ENCODE assay signal across 2 cellular contexts in genomic region chr11:58227956-58228615, GRCh38.
TF ChIP-seq lines count a peak whose summit lies in the region.

No MANE protein-coding gene starts in this region.

TF ChIP-seq in IMR-90, 13 proteins besides CTCF, POLR2A, EP300 and RAD21:
- TF ChIP-seq CHD1 (IDR thresholded peaks at IDR 0.05; ENCODE audit: low read depth, low read length) (no peak), USF2 (IDR thresholded peaks at IDR 0.05; ENCODE audit: low read depth, low read length) (no peak)

TF ChIP-seq in K562, 482 proteins besides CTCF, POLR2A, EP300 and RAD21:
- TF ChIP-seq E2F3 (CRISPR knock-in tag; IDR thresholded peaks at IDR 0.05) (no peak), ETV5 (CRISPR knock-in tag; IDR thresholded peaks at IDR 0.05; ENCODE audit: low read depth) (no peak), ZNF12 (CRISPR knock-in tag; IDR thresholded peaks at IDR 0.05) (no peak), U2AF1 (optimal IDR thresholded peaks at IDR 0.05; ENCODE audit: low read depth, low read length) (no peak)
